In genomic region chr19:44637390-44637764, GRCh38 we compare ENCODE assay signal across 22 cellular contexts. TPM values are rescaled to one million over a fixed set of nuclear protein-coding genes. Genes with fewer than 3 reads are reported as not detected.
"Had no signal": no experiment of that assay in that cellular context is flagged by ENCODE, and none has a peak within 500 bp of the region (broad histone marks: within the 10 kb centered on the region; RNA-seq: fewer than 3 reads in every experiment).

No MANE protein-coding gene starts in this region.

- H3K36me3 Mint-ChIP-seq: mesothelial cell of epicardium had no signal

- H3K36me3 ChIP-seq: adrenal gland, right atrium auricular region, upper lobe of left lung had no signal

- H3K4me1 ChIP-seq: adrenal gland had no signal

- H3K4me3 ChIP-seq: adrenal gland, dorsolateral prefrontal cortex, lung, right atrium auricular region, skin epidermis, upper lobe of left lung had no signal

- ATAC-seq: activated naive CD4-positive, alpha-beta T cell treated with anti-CD3 and anti-CD28 coated beads, Interleukin-2, amount 50 U/mL, for 72 hours; foreskin keratinocyte; stimulated activated naive CD8-positive, alpha-beta T cell treated with anti-CD3 and anti-CD28 coated beads, Interleukin-15, amount 100 ng/mL, for 72 hours had no signal

- H3K9me3 Mint-ChIP-seq: activated CD4-positive, alpha-beta T cell treated with anti-CD3 and anti-CD28 coated beads, Interleukin-2, amount 10 ng/mL, durations not matched to agents 7 days and 5 days; nephron; stimulated activated naive CD8-positive, alpha-beta T cell treated with anti-CD3 and anti-CD28 coated beads, Interleukin-15, amount 100 ng/mL, for 72 hours had no signal

- H3K4me3 Mint-ChIP-seq: activated CD4-positive, alpha-beta T cell treated with anti-CD3 and anti-CD28 coated beads, Interleukin-2, amount 10 ng/mL, durations not matched to agents 7 days and 5 days; mesothelial cell of epicardium; stimulated activated naive CD8-positive, alpha-beta T cell treated with anti-CD3 and anti-CD28 coated beads, Interleukin-15, amount 100 ng/mL, for 72 hours had no signal

- H3K27ac ChIP-seq: adrenal gland, dorsolateral prefrontal cortex, foreskin keratinocyte, right atrium auricular region, skin epidermis, upper lobe of left lung had no signal

- H3K4me1 Mint-ChIP-seq: activated CD4-positive, alpha-beta T cell treated with anti-CD3 and anti-CD28 coated beads, Interleukin-2, amount 10 ng/mL, durations not matched to agents 7 days and 5 days; stimulated activated naive CD8-positive, alpha-beta T cell treated with anti-CD3 and anti-CD28 coated beads, Interleukin-15, amount 100 ng/mL, for 72 hours had no signal

- DNase-seq: activated CD4-positive, alpha-beta T cell treated with anti-CD3 and anti-CD28 coated beads, Interleukin-2, amount 10 ng/mL, durations not matched to agents 7 days and 5 days; activated CD8-positive, alpha-beta memory T cell treated with anti-CD3 and anti-CD28 coated beads for 24 hours; activated CD8-positive, alpha-beta memory T cell treated with anti-CD3 and anti-CD28 coated beads, Interleukin-2, amount 50 U/mL, for 48 hours; activated effector memory CD4-positive, alpha-beta T cell treated with anti-CD3 and anti-CD28 coated beads, Interleukin-2, amount 50 U/mL, for 16 hours; activated T-cell treated with anti-CD3 and anti-CD28 coated beads, Interleukin-2, amount 50 U/mL, for 48 hours; adrenal gland; dorsolateral prefrontal cortex; foreskin keratinocyte; head of caudate nucleus; kidney; stimulated activated CD4-positive, alpha-beta T cell treated with anti-CD3 and anti-CD28 coated beads, Interleukin-2, amount 100 ng/mL, for 48 hours; stimulated activated naive CD8-positive, alpha-beta T cell treated with anti-CD3 and anti-CD28 coated beads, Interleukin-15, amount 100 ng/mL, for 72 hours; T1000; upper lobe of left lung had no signal

- H3K27me3 ChIP-seq: adrenal gland, foreskin keratinocyte, right atrium auricular region, upper lobe of left lung had no signal

- H3K27ac Mint-ChIP-seq: activated CD4-positive, alpha-beta T cell treated with anti-CD3 and anti-CD28 coated beads, Interleukin-2, amount 10 ng/mL, durations not matched to agents 7 days and 5 days; activated naive CD4-positive, alpha-beta T cell treated with anti-CD3 and anti-CD28 coated beads, Interleukin-2, amount 50 U/mL, for 72 hours; mesothelial cell of epicardium; nephron; stimulated activated naive CD8-positive, alpha-beta T cell treated with anti-CD3 and anti-CD28 coated beads, Interleukin-15, amount 100 ng/mL, for 72 hours had no signal

- H3K9me3 ChIP-seq: adrenal gland, right atrium auricular region, upper lobe of left lung had no signal

RNA-seq across cellular contexts. Expression of gene IGSF23, which starts 24.0 kb away (rescaled TPM):
- total RNA-seq: activated CD4-positive, alpha-beta T cell treated with anti-CD3 and anti-CD28 coated beads, Interleukin-2, amount 10 ng/mL, durations not matched to agents 7 days and 5 days; activated naive CD4-positive, alpha-beta T cell treated with anti-CD3 and anti-CD28 coated beads, Interleukin-2, amount 50 U/mL, for 72 hours; adrenal gland; dorsolateral prefrontal cortex; foreskin keratinocyte; kidney; lung; mesothelial cell of epicardium; right atrium auricular region; T-helper 1 cell treated with Interleukin-12 subunit alpha and Interleukin-12 subunit beta and Interleukin-4 antibody, amounts not matched to agents 30 ng/mL and 1 ng/mL, for 36 hours; temporal lobe; upper lobe of left lung had no signal
- polyA plus RNA-seq: adrenal gland, foreskin keratinocyte, lung had no signal
